15 cellular contexts compared by ENCODE assay signal in the genomic region with DNA sequence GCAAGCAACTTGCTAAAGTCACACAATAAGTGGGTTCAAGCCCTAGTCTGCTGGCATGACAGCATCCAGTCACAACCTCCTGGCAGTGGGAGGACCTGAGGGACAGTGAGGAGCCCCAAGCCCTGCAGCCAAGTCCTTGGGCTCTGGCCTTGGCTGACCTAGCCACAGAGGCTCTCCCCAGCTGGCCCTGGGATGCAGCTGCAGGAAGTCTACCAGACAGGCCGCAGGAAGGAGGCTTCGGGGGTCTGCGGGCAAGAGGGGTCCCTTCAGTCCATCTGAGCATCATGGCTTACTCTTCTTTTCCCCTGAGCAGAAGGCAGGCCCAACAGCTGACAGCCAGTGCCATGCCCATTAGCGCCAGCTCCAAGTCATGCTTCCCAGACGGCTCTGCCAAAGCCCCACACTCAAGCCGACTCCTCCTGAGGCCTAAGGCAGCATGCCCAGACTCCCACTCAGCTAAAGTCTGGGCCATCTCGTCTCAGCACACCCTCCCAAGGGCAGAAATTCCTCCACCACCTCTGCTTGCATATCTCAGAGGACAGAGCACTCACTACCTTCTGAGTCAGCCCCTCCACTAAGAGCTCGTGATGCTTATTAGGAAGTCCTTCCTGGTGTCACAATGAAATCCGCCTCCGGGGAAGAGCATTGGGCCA. TPM values are rescaled to one million over a fixed set of nuclear protein-coding genes. Genes with fewer than 3 reads are reported as not detected.
DNase-seq lines count a peak whose midpoint lies in the region; ATAC-seq and TF ChIP-seq lines count a peak whose summit lies in the region.
"Had no signal": no experiment of that assay in that cellular context is flagged by ENCODE, and none has a peak within 500 bp of the region (broad histone marks: within the 10 kb centered on the region; RNA-seq: fewer than 3 reads in every experiment).

No MANE protein-coding gene starts in this region.

- H3K9me3 ChIP-seq in lower lobe of right lung (no peaks in the 10 kb centered on the region), thoracic aorta (no peaks in the 10 kb centered on the region), HAP-1 (no peaks in the 10 kb centered on the region)
- H3K9me3 ChIP-seq: SJSA1 had no signal

- H3K27ac Mint-ChIP-seq in central memory CD8-positive, alpha-beta T cell (ENCODE audit: low read depth): peak overlapping the region; percentile 49

- intact Hi-C loops in lower lobe of right lung (cut with DNase I): no loop called here

- peak overlapping the region; percentile 56 for H3K27ac ChIP-seq in lower lobe of right lung
- H3K27ac ChIP-seq in thoracic aorta: peak overlapping the region; percentile 68 to 78
- H3K27ac ChIP-seq: 22Rv1, parathyroid adenoma, SJSA1 had no signal

- peaks cover 11% of the 10 kb centered on the region for H3K27me3 Mint-ChIP-seq in central memory CD8-positive, alpha-beta T cell

- DNase-seq in DMS 273 (lab: John Stamatoyannopoulos, UW; ENCODE audit: unreplicated experiment): peak; percentile 75
- no peak for DNase-seq in DMS 273 treated with DMSO at 0.1 percent for 48 hours (lab: John Stamatoyannopoulos, UW)
- no peak for DNase-seq in central memory CD8-positive, alpha-beta T cell (ENCODE audit: low spot score in 2 of 2)
- no peak for DNase-seq in lower lobe of right lung
- DNase-seq in thoracic aorta (ENCODE audit: low spot score): no peak
- DNase-seq in NCI-H1092 (lab: John Stamatoyannopoulos, UW): no peak
- DNase-seq in HAP-1 (ENCODE audit: low spot score in 2 of 2): no peak
- DNase-seq: activated CD8-positive, alpha-beta memory T cell treated with anti-CD3 and anti-CD28 coated beads, Interleukin-2, amount 50 U/mL, for 48 hours; DMS153 had no signal

- H3K27me3 ChIP-seq in lower lobe of right lung (ENCODE audit: low read depth) (no peaks in the 10 kb centered on the region), thoracic aorta (replicated peaks; ENCODE audit: insufficient read depth) (no peaks in the 10 kb centered on the region), HAP-1 (ENCODE audit: low read depth) (no peaks in the 10 kb centered on the region)
- H3K27me3 ChIP-seq: SJSA1 had no signal

- H3K4me3 ChIP-seq in lower lobe of right lung (no peak overlapping the region), thoracic aorta (no peak overlapping the region), HAP-1 (no peak overlapping the region)
- H3K4me3 ChIP-seq: SJSA1 had no signal

- no peaks in the 10 kb centered on the region for H3K9me3 Mint-ChIP-seq in central memory CD8-positive, alpha-beta T cell

- no peak for TF ChIP-seq CTCF in lower lobe of right lung (IDR thresholded peaks at IDR 0.05)
- no peak for TF ChIP-seq CTCF in thoracic aorta (IDR thresholded peaks at IDR 0.05)

- H3K36me3 Mint-ChIP-seq in central memory CD8-positive, alpha-beta T cell (ENCODE audit: insufficient read depth): peaks cover 3% of the 10 kb centered on the region

- in situ Hi-C loops in HAP-1 (cut with MboI; ENCODE audit: low sequenced_read_pairs): no loop called here

- no peak for ATAC-seq in central memory CD8-positive, alpha-beta T cell (replicated peaks; ENCODE audit: extremely low read depth, poor library complexity, severe bottlenecking)
- ATAC-seq in lower lobe of right lung: no peak
- peak; percentile 38 for ATAC-seq in thoracic aorta (ENCODE audit: insufficient number of reproducible peaks, low FRiP score, low read depth)
- no peak for ATAC-seq in HG02623 (IDR thresholded peaks at IDR 0.05; ENCODE audit: unreplicated experiment)

- no peak overlapping the region for H3K4me3 Mint-ChIP-seq in central memory CD8-positive, alpha-beta T cell

- H3K4me1 ChIP-seq in lower lobe of right lung (peaks cover 28% of the 10 kb centered on the region), thoracic aorta (ENCODE audit: control insufficient read depth in 1 of 2, low read depth in 2 of 2) (peaks cover 14 to 51% of the 10 kb centered on the region in 2 donors), HAP-1 (no peaks in the 10 kb centered on the region)
- H3K4me1 ChIP-seq: parathyroid adenoma had no signal

- H3K36me3 ChIP-seq in lower lobe of right lung (no peaks in the 10 kb centered on the region), thoracic aorta (no peaks in the 10 kb centered on the region), HAP-1 (replicated peaks) (no peaks in the 10 kb centered on the region)
- H3K36me3 ChIP-seq: SJSA1 had no signal

- peaks cover 25% of the 10 kb centered on the region for H3K4me1 Mint-ChIP-seq in central memory CD8-positive, alpha-beta T cell

RNA-seq across cellular contexts. Expression of a gene that starts 20.1 kb away (rescaled TPM):
- 0.68 TPM for total RNA-seq in lower lobe of right lung
- 1 to 10 TPM in 1 of 2 donors, under 1 TPM in 1; 0.42 to 3.0 TPM for total RNA-seq in thoracic aorta
- total RNA-seq: lung microvascular endothelial cell, NCI-H460 had no signal
